8 cellular contexts compared by ENCODE assay signal in the genomic region with DNA sequence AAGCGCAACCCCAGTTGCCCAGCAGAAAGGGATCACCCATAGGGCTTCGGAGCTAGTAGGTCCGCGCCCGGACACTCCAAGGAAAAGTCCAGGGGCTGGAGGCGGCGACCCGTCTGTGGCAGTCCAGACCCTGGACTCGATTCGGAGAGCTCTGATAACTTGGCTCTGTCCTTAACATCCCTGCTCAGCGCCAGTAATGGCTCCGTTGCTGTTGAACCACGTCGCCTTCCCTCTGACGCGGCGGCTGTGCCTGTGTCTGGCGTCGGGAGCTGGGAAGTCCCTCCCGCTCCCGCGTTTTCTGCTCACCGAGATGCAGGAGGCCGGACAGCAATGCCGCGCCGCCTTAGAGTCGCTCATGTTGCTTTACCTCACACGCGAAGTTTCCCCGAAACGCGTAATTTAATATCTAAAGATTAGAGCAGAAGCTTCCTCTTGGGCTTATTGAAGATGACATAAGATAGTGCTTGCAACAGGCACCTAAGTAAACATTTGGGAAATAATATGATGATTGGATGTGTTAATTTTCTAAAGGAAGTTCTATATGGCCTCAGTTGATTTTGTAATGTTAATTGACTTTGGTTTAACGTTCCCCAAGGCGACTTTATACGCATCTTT.
DNase-seq lines count a peak whose midpoint lies in the region; ATAC-seq and TF ChIP-seq lines count a peak whose summit lies in the region.

No MANE protein-coding gene starts in this region.

- peaks cover 18% of the 10 kb centered on the region for H3K36me3 Mint-ChIP-seq in central memory CD8-positive, alpha-beta T cell (ENCODE audit: insufficient read depth)

- peak overlapping the region; percentile 96 for H3K27ac Mint-ChIP-seq in central memory CD8-positive, alpha-beta T cell (ENCODE audit: low read depth)

- ATAC-seq in HG03060 (IDR thresholded peaks at IDR 0.05; ENCODE audit: low read depth, unreplicated experiment), result peak; percentile 11
- peak; percentile 5 for ATAC-seq in central memory CD8-positive, alpha-beta T cell (replicated peaks; ENCODE audit: extremely low read depth, poor library complexity, severe bottlenecking)

- H3K27me3 Mint-ChIP-seq in central memory CD8-positive, alpha-beta T cell, result peaks cover 16% of the 10 kb centered on the region

- DNase-seq in DMS153 (lab: John Stamatoyannopoulos, UW) (peak; percentile 55), DMS153 treated with DMSO at 0.1 percent for 48 hours (lab: John Stamatoyannopoulos, UW; ENCODE audit: unreplicated experiment) (no peak), NCI-H2081 treated with DMSO at 0.1 percent for 48 hours (lab: John Stamatoyannopoulos, UW) (peak; percentile 28), iris pigment epithelial cell (ENCODE audit: low read depth) (peak; percentile 90), smooth muscle cell of the brain vasculature (ENCODE audit: low read depth, low spot score) (peak; percentile 56)
- DNase-seq in central memory CD8-positive, alpha-beta T cell (ENCODE audit: low spot score in 2 of 2), result peak; percentile 37 to 48

- H3K4me3 Mint-ChIP-seq in central memory CD8-positive, alpha-beta T cell, result peak overlapping the region; percentile 96

- no peaks in the 10 kb centered on the region for H3K9me3 Mint-ChIP-seq in central memory CD8-positive, alpha-beta T cell

- no peak for TF ChIP-seq CTCF in VCaP (conservative IDR thresholded peaks at IDR 0.05)

- peaks cover 21% of the 10 kb centered on the region for H3K4me1 Mint-ChIP-seq in central memory CD8-positive, alpha-beta T cell

- H3K27ac ChIP-seq in VCaP, result peak overlapping the region; percentile 98
